In the genomic region with DNA sequence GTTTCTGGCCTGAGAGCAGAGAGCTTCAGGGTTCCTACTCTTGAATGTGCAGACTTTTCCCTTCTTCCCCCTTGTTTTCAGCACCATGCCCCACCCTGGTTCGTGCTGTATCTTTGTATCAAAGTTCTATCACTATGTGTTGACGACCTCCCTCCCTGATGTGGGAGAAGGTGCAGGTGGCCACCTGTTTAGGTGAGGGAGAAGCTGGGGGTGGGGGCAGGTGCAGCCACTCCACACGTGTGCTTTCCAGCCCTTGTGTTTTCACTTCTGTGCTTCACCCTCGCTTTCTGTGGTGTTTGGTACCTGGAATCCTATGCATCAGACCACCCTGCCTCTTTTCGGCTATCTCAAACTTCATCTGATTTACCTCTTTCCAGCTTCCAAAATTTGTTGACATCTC, we compare ENCODE assay signal across 14 cellular contexts. TPM values are rescaled to one million over a fixed set of nuclear protein-coding genes. Genes with fewer than 3 reads are reported as not detected.
DNase-seq lines count a peak whose midpoint lies in the region; ATAC-seq and TF ChIP-seq lines count a peak whose summit lies in the region.
"Had no signal": no experiment of that assay in that cellular context is flagged by ENCODE, and none has a peak within 500 bp of the region (broad histone marks: within the 10 kb centered on the region; RNA-seq: fewer than 3 reads in every experiment).

No MANE protein-coding gene starts in this region.

- H2BK12ac ChIP-seq in mesenchymal stem cell (ENCODE audit: low read length in 2 of 2), result no peak overlapping the region

- H4K91ac ChIP-seq in mesenchymal stem cell (ENCODE audit: low read length), result no peak overlapping the region

- peak overlapping the region; percentile 30 for H3K9ac ChIP-seq in mesenchymal stem cell (ENCODE audit: low read length)
- H3K9ac ChIP-seq: BLaER1 treated with 17β-estradiol and CSF1 and Interleukin-3, amounts not matched to agents 10 nM and 100 nM had no signal

- no peak overlapping the region for H2AFZ ChIP-seq in mesenchymal stem cell (ENCODE audit: low read depth, low read length)
- H2AFZ ChIP-seq: GM23338 had no signal

- no peak overlapping the region for H3K4me2 ChIP-seq in mesenchymal stem cell (ENCODE audit: low read length, poor library complexity, severe bottlenecking)
- H3K4me2 ChIP-seq: GM23338 had no signal

- no peaks in the 10 kb centered on the region for H3K27me3 Mint-ChIP-seq in activated T-cell treated with anti-CD3 and anti-CD28 coated beads, Interleukin-2, amount 50 U/mL, for 24 hours
- no peaks in the 10 kb centered on the region for H3K27me3 Mint-ChIP-seq in T-helper 17 cell
- H3K27me3 Mint-ChIP-seq: CD4-positive, alpha-beta T cell had no signal

- no peaks in the 10 kb centered on the region for H3K9me3 Mint-ChIP-seq in activated T-cell treated with anti-CD3 and anti-CD28 coated beads, Interleukin-2, amount 50 U/mL, for 24 hours
- H3K9me3 Mint-ChIP-seq: CD4-positive, alpha-beta T cell; GM23338 had no signal

- H3K27ac Mint-ChIP-seq in activated T-cell treated with anti-CD3 and anti-CD28 coated beads, Interleukin-2, amount 50 U/mL, for 24 hours, result peak overlapping the region; percentile 67
- peak overlapping the region; percentile 21 for H3K27ac Mint-ChIP-seq in T-helper 17 cell
- H3K27ac Mint-ChIP-seq: CD4-positive, alpha-beta T cell; GM23338 had no signal

- H2BK120ac ChIP-seq in mesenchymal stem cell (ENCODE audit: low read depth, low read length), result no peak overlapping the region

- H3K9me3 ChIP-seq in T-helper 17 cell (ENCODE audit: control insufficient read depth, low read length, poor library complexity, severe bottlenecking) (no peaks in the 10 kb centered on the region), mesenchymal stem cell (ENCODE audit: control insufficient read depth, low read length) (no peaks in the 10 kb centered on the region)
- H3K9me3 ChIP-seq: BLaER1 treated with 17β-estradiol and CSF1 and Interleukin-3, amounts not matched to agents 10 nM and 100 nM had no signal

- TF ChIP-seq CTCF in omental fat pad (IDR thresholded peaks at IDR 0.05), result no peak

- H2BK5ac ChIP-seq in mesenchymal stem cell (ENCODE audit: low read depth, low read length, poor library complexity, severe bottlenecking), result no peak overlapping the region

- H3K27ac ChIP-seq in mesenchymal stem cell (ENCODE audit: low read length, poor library complexity, severe bottlenecking), result no peak overlapping the region
- H3K27ac ChIP-seq: BLaER1 treated with 17β-estradiol and CSF1 and Interleukin-3, amounts not matched to agents 10 nM and 100 nM had no signal

- DNase-seq in activated T-cell treated with anti-CD3 and anti-CD28 coated beads, Interleukin-2, amount 50 U/mL, for 24 hours, result no peak
- DNase-seq in activated T-cell treated with anti-CD3 and anti-CD28 coated beads, Interleukin-2, amount 50 U/mL, for 48 hours, result no peak
- DNase-seq in T-helper 17 cell, result no peak
- DNase-seq in mesenchymal stem cell, result no peak
- no peak for DNase-seq in SHP77 treated with DMSO at 0.1 percent for 48 hours (lab: John Stamatoyannopoulos, UW)
- DNase-seq in omental fat pad (ENCODE audit: low spot score), result no peak
- DNase-seq: 8988T; CD4-positive, alpha-beta T cell; DMS79; H7 had no signal

- 98% methylated on average over 5 of the region's 5 CpGs for WGBS in mesenchymal stem cell

- ATAC-seq in T-helper 17 cell, result no peak
- ATAC-seq in omental fat pad (ENCODE audit: low FRiP score), result no peak
- ATAC-seq in HG02678 (IDR thresholded peaks at IDR 0.05; ENCODE audit: unreplicated experiment), result no peak
- ATAC-seq: GM12878, GM23338 had no signal

- no peak overlapping the region for H4K8ac ChIP-seq in mesenchymal stem cell (ENCODE audit: low read length)

- no peak overlapping the region for H3K4ac ChIP-seq in mesenchymal stem cell (ENCODE audit: low read depth in 1 of 2, low read length in 2 of 2)

- H3K4me3 Mint-ChIP-seq in activated T-cell treated with anti-CD3 and anti-CD28 coated beads, Interleukin-2, amount 50 U/mL, for 24 hours, result no peak overlapping the region
- H3K4me3 Mint-ChIP-seq in T-helper 17 cell, result no peak overlapping the region
- H3K4me3 Mint-ChIP-seq: CD4-positive, alpha-beta T cell; GM23338 had no signal

- peaks cover 9% of the 10 kb centered on the region for H3K79me1 ChIP-seq in mesenchymal stem cell (replicated peaks; ENCODE audit: low read length, poor library complexity, severe bottlenecking)

- H3K14ac ChIP-seq in mesenchymal stem cell (ENCODE audit: low read length in 2 of 2), result no peak overlapping the region

- H3K4me3 ChIP-seq in mesenchymal stem cell (ENCODE audit: insufficient read depth in 1 of 2, low read depth in 1 of 2, low read length in 2 of 2), result no peak overlapping the region
- H3K4me3 ChIP-seq: BLaER1 treated with 17β-estradiol and CSF1 and Interleukin-3, amounts not matched to agents 10 nM and 100 nM; GM12878; GM23338 had no signal

- H3K36me3 Mint-ChIP-seq in activated T-cell treated with anti-CD3 and anti-CD28 coated beads, Interleukin-2, amount 50 U/mL, for 24 hours (ENCODE audit: low read depth), result peaks cover 84% of the 10 kb centered on the region
- H3K36me3 Mint-ChIP-seq in T-helper 17 cell (ENCODE audit: low read depth), result peaks cover 9% of the 10 kb centered on the region

- no peaks in the 10 kb centered on the region for H3K4me1 ChIP-seq in mesenchymal stem cell (ENCODE audit: control insufficient read depth, insufficient read depth, low read depth, low read length)

- no peak overlapping the region for H3K23ac ChIP-seq in mesenchymal stem cell (ENCODE audit: low read length in 2 of 2)

- no peak overlapping the region for H3K18ac ChIP-seq in mesenchymal stem cell (ENCODE audit: low read depth in 1 of 2, low read length in 2 of 2)

- no peak overlapping the region for H2AK5ac ChIP-seq in mesenchymal stem cell (ENCODE audit: low read length, severe bottlenecking)

- H3K36me3 ChIP-seq in mesenchymal stem cell (ENCODE audit: control insufficient read depth in 1 of 2, insufficient read depth in 2 of 2, low read depth in 1 of 2, low read length in 2 of 2), result peaks cover 18 to 74% of the 10 kb centered on the region in 2 experiments

- H3K27me3 ChIP-seq in mesenchymal stem cell (ENCODE audit: control insufficient read depth in 1 of 2, insufficient read depth in 1 of 2, low read length in 2 of 2), result no peaks in the 10 kb centered on the region
- H3K27me3 ChIP-seq: BLaER1 treated with 17β-estradiol and CSF1 and Interleukin-3, amounts not matched to agents 10 nM and 100 nM had no signal

- no peak overlapping the region for H2BK15ac ChIP-seq in mesenchymal stem cell (ENCODE audit: low read depth, poor library complexity, severe bottlenecking)

- H3K4me1 Mint-ChIP-seq in activated T-cell treated with anti-CD3 and anti-CD28 coated beads, Interleukin-2, amount 50 U/mL, for 24 hours (ENCODE audit: low read depth), result no peaks in the 10 kb centered on the region
- peaks cover 16% of the 10 kb centered on the region for H3K4me1 Mint-ChIP-seq in T-helper 17 cell
- H3K4me1 Mint-ChIP-seq: GM23338 had no signal

RNA-seq across cellular contexts. Expression of gene SUV39H2, which starts 19.6 kb away (rescaled TPM):
- total RNA-seq in T-helper 17 cell (1 to 10 TPM; 3.3 to 3.7 TPM), omental fat pad (1 to 10 TPM; 4.4 to 7.9 (median 5.2) TPM)
- 7.4 TPM for polyA plus RNA-seq in mesenchymal stem cell (2013, experiment 1 of 2)
- 8.9 TPM for polyA plus RNA-seq in mesenchymal stem cell (2013, experiment 2 of 2)

RNA-seq across cellular contexts. Expression of gene HSPA14, which starts 20.9 kb away (rescaled TPM):
- total RNA-seq in T-helper 17 cell, result 10 to 100 TPM; 22.5 to 24.7 TPM
- 11.4 TPM for polyA plus RNA-seq in mesenchymal stem cell (2013, experiment 1 of 2)
- polyA plus RNA-seq in mesenchymal stem cell (2013, experiment 2 of 2), result 11.7 TPM
- total RNA-seq in omental fat pad, result 10 to 100 TPM in 3 of 4 donors, 1 to 10 TPM in 1; 9.1 to 15.3 (median 11.8) TPM

RNA-seq across cellular contexts. Expression of gene MSANTD7, which starts 20.9 kb away (rescaled TPM):
- total RNA-seq in T-helper 17 cell (10 to 100 TPM; 22.2 to 23.2 TPM), omental fat pad (10 to 100 TPM in 2 of 4 donors, 1 to 10 TPM in 2; 7.5 to 18.0 (median 11.9) TPM)
- 9.5 TPM for polyA plus RNA-seq in mesenchymal stem cell (2013, experiment 1 of 2)
- polyA plus RNA-seq in mesenchymal stem cell (2013, experiment 2 of 2), result 9.3 TPM

RNA-seq across cellular contexts. Expression of gene CDNF, which starts 21.2 kb away (rescaled TPM):
- 1 to 10 TPM in 1 of 2 donors, under 1 TPM in 1; 0.62 to 3.2 TPM for total RNA-seq in T-helper 17 cell
- 0.99 TPM for polyA plus RNA-seq in mesenchymal stem cell (2013, experiment 1 of 2)
- polyA plus RNA-seq in mesenchymal stem cell (2013, experiment 2 of 2), result 0.89 TPM
- 1 to 10 TPM; 1.4 to 7.3 (median 2.0) TPM for total RNA-seq in omental fat pad
